Comparison of ENCODE assay signal across 16 cellular contexts in the genomic region with DNA sequence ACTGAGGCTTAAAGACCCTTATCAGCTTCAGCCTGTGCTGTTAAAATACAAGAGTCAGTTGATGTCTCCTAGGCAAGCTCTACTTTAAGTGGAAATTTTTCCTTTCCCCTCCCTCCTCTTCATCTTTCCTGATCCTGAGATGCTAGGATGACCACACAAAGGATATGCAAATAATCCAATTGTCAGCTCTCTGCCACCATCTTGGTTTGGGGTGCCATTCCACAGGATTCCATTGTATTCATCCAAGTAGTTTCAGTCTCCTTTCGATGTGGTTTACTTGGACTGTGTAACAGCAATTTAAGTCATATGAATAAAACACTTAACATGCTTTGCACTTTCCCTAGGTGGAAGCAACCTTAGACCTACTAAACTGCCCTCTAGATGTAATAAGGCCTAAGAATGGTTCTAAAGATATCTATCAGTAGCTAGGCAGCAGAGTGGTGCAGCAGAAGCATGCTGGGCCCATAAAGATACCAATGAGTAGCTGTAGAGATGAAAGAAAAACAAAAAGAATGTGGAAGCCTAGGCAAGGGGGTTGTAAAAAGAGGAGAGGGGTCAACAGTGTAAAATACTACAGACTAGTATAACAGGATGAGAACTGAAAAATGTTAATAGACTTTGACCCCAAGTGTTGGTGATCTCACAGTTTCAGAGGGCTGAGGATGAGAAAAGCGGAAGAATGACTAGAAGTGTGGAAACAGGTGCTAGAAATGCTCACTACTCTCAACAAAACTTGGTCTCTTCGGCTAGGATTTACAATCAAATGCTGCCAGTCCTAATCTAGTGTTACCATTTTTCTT. TPM values are rescaled to one million over a fixed set of nuclear protein-coding genes. Genes with fewer than 3 reads are reported as not detected.
A peak's percentile ranks its signal among the peaks of the same experiment; 100 is the strongest.
DNase-seq lines count a peak whose midpoint lies in the region; ATAC-seq lines count a peak whose summit lies in the region.
"Had no signal": no experiment of that assay in that cellular context is flagged by ENCODE, and none has a peak within 500 bp of the region (broad histone marks: within the 10 kb centered on the region; RNA-seq: fewer than 3 reads in every experiment).

No MANE protein-coding gene starts in this region.

- ATAC-seq in GM18907 (IDR thresholded peaks at IDR 0.05; ENCODE audit: unreplicated experiment) (peak; percentile 53), GM21825 (IDR thresholded peaks at IDR 0.05; ENCODE audit: unreplicated experiment) (peak; percentile 44), HG03442 (IDR thresholded peaks at IDR 0.05; ENCODE audit: unreplicated experiment) (peak; percentile 42), HG02973 (IDR thresholded peaks at IDR 0.05; ENCODE audit: unreplicated experiment) (no peak)
- ATAC-seq in natural killer cell treated with Interleukin-12 subunit alpha and Interleukin-12 subunit beta and Interleukin-15 and Interleukin-18, amount 100 ng/mL, for 72 hours = no peak
- no peak for ATAC-seq in stimulated activated naive B cell treated with anti-CD40 and anti-IgM and Interleukin-4, amounts not matched to agents 10 μg/mL and 1 μg/mL and 100 μg/mL, for 72 hours (replicated peaks)

- no peak for DNase-seq in natural killer cell treated with Interleukin-12 subunit alpha and Interleukin-12 subunit beta and Interleukin-15 and Interleukin-18, amount 100 ng/mL, for 72 hours (ENCODE audit: low spot score)
- no peak for DNase-seq in G401 (ENCODE audit: low spot score)
- no peak for DNase-seq in stimulated activated naive B cell treated with anti-CD40 and anti-IgM and Interleukin-4, amounts not matched to agents 10 μg/mL and 1 μg/mL and 100 μg/mL, for 72 hours
- DNase-seq in NCI-H345 treated with DMSO at 0.1 percent for 48 hours (lab: John Stamatoyannopoulos, UW; ENCODE audit: unreplicated experiment) = no peak
- DNase-seq: activated CD8-positive, alpha-beta memory T cell treated with anti-CD3 and anti-CD28 coated beads, Interleukin-2, amount 50 U/mL, for 4 hours; DMS 273 treated with DMSO at 0.1 percent for 48 hours; GM23248; Karpas-422; NCI-H526; stimulated activated CD4-positive, alpha-beta T cell treated with anti-CD3 and anti-CD28 coated beads, Interleukin-12 subunit alpha, Interleukin-12 subunit beta, amount 100 ng/mL, for 4 hours; stimulated activated naive CD4-positive, alpha-beta T cell treated with Interleukin-2 at 50 U/mL for 16 hours; T-helper 2 cell had no signal

- in situ Hi-C loops in G401 (cut with HindIII; ENCODE audit: low sequenced_read_pairs) = no loop called here

- peaks cover 12 to 18% of the 10 kb centered on the region in 2 donors for H3K4me1 Mint-ChIP-seq in natural killer cell treated with Interleukin-12 subunit alpha and Interleukin-12 subunit beta and Interleukin-15 and Interleukin-18, amount 100 ng/mL, for 72 hours (ENCODE audit: low read depth in 2 of 2)
- H3K4me1 Mint-ChIP-seq in stimulated activated naive B cell treated with anti-CD40 and anti-IgM and Interleukin-4, amounts not matched to agents 10 μg/mL and 1 μg/mL and 100 μg/mL, for 72 hours = peaks cover 10 to 25% of the 10 kb centered on the region in 2 donors

- H3K4me3 Mint-ChIP-seq in natural killer cell treated with Interleukin-12 subunit alpha and Interleukin-12 subunit beta and Interleukin-15 and Interleukin-18, amount 100 ng/mL, for 72 hours = peak overlapping the region; percentile 4
- H3K4me3 Mint-ChIP-seq in stimulated activated naive B cell treated with anti-CD40 and anti-IgM and Interleukin-4, amounts not matched to agents 10 μg/mL and 1 μg/mL and 100 μg/mL, for 72 hours = no peak overlapping the region

- H3K27ac Mint-ChIP-seq in natural killer cell treated with Interleukin-12 subunit alpha and Interleukin-12 subunit beta and Interleukin-15 and Interleukin-18, amount 100 ng/mL, for 72 hours = peak overlapping the region in 1 of 2 donors; percentile 42
- H3K27ac Mint-ChIP-seq in stimulated activated naive B cell treated with anti-CD40 and anti-IgM and Interleukin-4, amounts not matched to agents 10 μg/mL and 1 μg/mL and 100 μg/mL, for 72 hours = no peak overlapping the region

- H3K9me3 Mint-ChIP-seq in natural killer cell treated with Interleukin-12 subunit alpha and Interleukin-12 subunit beta and Interleukin-15 and Interleukin-18, amount 100 ng/mL, for 72 hours = no peaks in the 10 kb centered on the region
- H3K9me3 Mint-ChIP-seq in stimulated activated naive B cell treated with anti-CD40 and anti-IgM and Interleukin-4, amounts not matched to agents 10 μg/mL and 1 μg/mL and 100 μg/mL, for 72 hours = no peaks in the 10 kb centered on the region

- peaks cover 4% of the 10 kb centered on the region for H3K36me3 Mint-ChIP-seq in natural killer cell treated with Interleukin-12 subunit alpha and Interleukin-12 subunit beta and Interleukin-15 and Interleukin-18, amount 100 ng/mL, for 72 hours
- no peaks in the 10 kb centered on the region for H3K36me3 Mint-ChIP-seq in stimulated activated naive B cell treated with anti-CD40 and anti-IgM and Interleukin-4, amounts not matched to agents 10 μg/mL and 1 μg/mL and 100 μg/mL, for 72 hours

- peaks cover 28 to 29% of the 10 kb centered on the region in 2 donors for H3K27me3 Mint-ChIP-seq in natural killer cell treated with Interleukin-12 subunit alpha and Interleukin-12 subunit beta and Interleukin-15 and Interleukin-18, amount 100 ng/mL, for 72 hours
- H3K27me3 Mint-ChIP-seq in stimulated activated naive B cell treated with anti-CD40 and anti-IgM and Interleukin-4, amounts not matched to agents 10 μg/mL and 1 μg/mL and 100 μg/mL, for 72 hours = peaks cover 45 to 56% of the 10 kb centered on the region in 2 donors

RNA-seq across cellular contexts. Expression of gene CFAP69, which starts 2.4 kb away (rescaled TPM):
- under 1 TPM; 0.21 to 0.33 TPM for total RNA-seq in natural killer cell treated with Interleukin-12 subunit alpha and Interleukin-12 subunit beta and Interleukin-15 and Interleukin-18, amount 100 ng/mL, for 72 hours
- total RNA-seq in G401 (2014; rRNA removed; shearing (Covaris generic)) = 1.4 and 3.3 TPM in 2 replicates

RNA-seq across cellular contexts. Expression of gene STEAP2, which starts 31.0 kb away (rescaled TPM):
- 1 to 10 TPM; 1.8 to 3.1 TPM for total RNA-seq in natural killer cell treated with Interleukin-12 subunit alpha and Interleukin-12 subunit beta and Interleukin-15 and Interleukin-18, amount 100 ng/mL, for 72 hours
- 0.10 and 0.80 TPM in 2 replicates for total RNA-seq in G401 (2014; rRNA removed; shearing (Covaris generic))

Comparison
In these comparisons a context has a peak if more than half of its experiments do, and no peak if none do; other contexts are left out.
1. ATAC-seq: peak in GM18907 (single experiment), GM21825 (single experiment) and HG03442 (single experiment); none in natural killer cell treated with Interleukin-12 subunit alpha and Interleukin-12 subunit beta and Interleukin-15 and Interleukin-18, amount 100 ng/mL, for 72 hours (0 of 2), stimulated activated naive B cell treated with anti-CD40 and anti-IgM and Interleukin-4, amounts not matched to agents 10 μg/mL and 1 μg/mL and 100 μg/mL, for 72 hours (0 of 2) and HG02973 (single experiment).